In genomic region chr7:135251502-135252327, GRCh38 we compare ENCODE assay signal across 18 cellular contexts. TPM values are rescaled to one million over a fixed set of nuclear protein-coding genes. Genes with fewer than 3 reads are reported as not detected.
DNase-seq lines count a peak whose midpoint lies in the region; ATAC-seq, FAIRE-seq and TF ChIP-seq lines count a peak whose summit lies in the region.
"Had no signal": no experiment of that assay in that cellular context is flagged by ENCODE, and none has a peak within 500 bp of the region (broad histone marks: within the 10 kb centered on the region; RNA-seq: fewer than 3 reads in every experiment).

No MANE protein-coding gene starts in this region.

- no peaks in the 10 kb centered on the region for H3K27me3 Mint-ChIP-seq in activated naive CD4-positive, alpha-beta T cell treated with anti-CD3 and anti-CD28 coated beads for 36 hours (ENCODE audit: low read depth)
- no peaks in the 10 kb centered on the region for H3K27me3 Mint-ChIP-seq in activated B cell treated with CpG ODN at 0.5 μM for 24 hours
- no peaks in the 10 kb centered on the region for H3K27me3 Mint-ChIP-seq in stimulated activated naive CD8-positive, alpha-beta T cell treated with anti-CD3 and anti-CD28 coated beads, Interleukin-15, amount 100 ng/mL, for 72 hours

- peak overlapping the region; percentile 34 for H3K27ac Mint-ChIP-seq in activated naive CD4-positive, alpha-beta T cell treated with anti-CD3 and anti-CD28 coated beads for 36 hours
- H3K27ac Mint-ChIP-seq in activated B cell treated with CpG ODN at 0.5 μM for 24 hours, result no peak overlapping the region
- peak overlapping the region; percentile 36 to 65 for H3K27ac Mint-ChIP-seq in stimulated activated naive CD8-positive, alpha-beta T cell treated with anti-CD3 and anti-CD28 coated beads, Interleukin-15, amount 100 ng/mL, for 72 hours

- no peak for FAIRE-seq in D721Med (lab: Jason Lieb, UNC)
- FAIRE-seq: HepG2, pancreas had no signal

- CTCF ChIA-PET in activated naive CD4-positive, alpha-beta T cell treated with anti-CD3 and anti-CD28 coated beads for 36 hours (lab: Charles Lee), result interaction anchor here (1.3 kb wide), 1 partner anchor 23 kb away, joined by 3 read pairs; no protein-coding TSS in a partner anchor
- CTCF ChIA-PET in activated B cell treated with CpG ODN at 0.5 μM for 24 hours (lab: Charles Lee), result interaction anchor here (0.9 kb wide), 1 partner anchor 30 kb away, joined by 4 read pairs; no protein-coding TSS in a partner anchor

- no peaks in the 10 kb centered on the region for H3K36me3 Mint-ChIP-seq in activated naive CD4-positive, alpha-beta T cell treated with anti-CD3 and anti-CD28 coated beads for 36 hours (ENCODE audit: low read depth)
- no peaks in the 10 kb centered on the region for H3K36me3 Mint-ChIP-seq in activated B cell treated with CpG ODN at 0.5 μM for 24 hours (ENCODE audit: low read depth)

- ATAC-seq in GM21717 (IDR thresholded peaks at IDR 0.05; ENCODE audit: unreplicated experiment) (peak; percentile 60), activated B cell treated with CpG ODN at 0.5 μM for 24 hours (ENCODE audit: low read depth) (peak; percentile 25), GM19324 (IDR thresholded peaks at IDR 0.05; ENCODE audit: low FRiP score, unreplicated experiment) (no peak), HG02973 (IDR thresholded peaks at IDR 0.05; ENCODE audit: unreplicated experiment) (no peak)
- peak; percentile 68 for ATAC-seq in stimulated activated naive CD8-positive, alpha-beta T cell treated with anti-CD3 and anti-CD28 coated beads, Interleukin-15, amount 100 ng/mL, for 72 hours
- ATAC-seq: HepG2, pancreas had no signal

- POLR2A ChIA-PET in activated B cell treated with CpG ODN at 0.5 μM for 24 hours (lab: Charles Lee), result no interaction called here

- no peaks in the 10 kb centered on the region for H3K9me3 Mint-ChIP-seq in activated naive CD4-positive, alpha-beta T cell treated with anti-CD3 and anti-CD28 coated beads for 36 hours
- no peaks in the 10 kb centered on the region for H3K9me3 Mint-ChIP-seq in activated B cell treated with CpG ODN at 0.5 μM for 24 hours
- H3K9me3 Mint-ChIP-seq in stimulated activated naive CD8-positive, alpha-beta T cell treated with anti-CD3 and anti-CD28 coated beads, Interleukin-15, amount 100 ng/mL, for 72 hours, result no peaks in the 10 kb centered on the region

- no peak for TF ChIP-seq CTCF in activated B cell treated with CpG ODN at 0.5 μM for 24 hours (IDR thresholded peaks at IDR 0.05)
- TF ChIP-seq CTCF in D721Med (IDR thresholded peaks at IDR 0.05; ENCODE audit: insufficient read depth, missing control alignments), result no peak

- peak; percentile 48 for DNase-seq in activated naive CD4-positive, alpha-beta T cell treated with anti-CD3 and anti-CD28 coated beads for 36 hours
- no peak for DNase-seq in activated naive CD4-positive, alpha-beta T cell (lab: John Stamatoyannopoulos, UW)
- DNase-seq in activated B cell treated with CpG ODN at 0.5 μM for 24 hours (no peak), D721Med (ENCODE audit: insufficient read length, low spot score) (no peak)
- no peak for DNase-seq in stimulated activated naive CD8-positive, alpha-beta T cell treated with anti-CD3 and anti-CD28 coated beads, Interleukin-15, amount 100 ng/mL, for 72 hours
- DNase-seq: COR-L47, GM23248, left ventricle myocardium inferior, MM.1S had no signal

- intact Hi-C loops in activated naive CD4-positive, alpha-beta T cell treated with anti-CD3 and anti-CD28 coated beads for 36 hours (cut with micrococcal nuclease), result loop anchor here (1.0 kb wide), 1 partner anchor 40 kb away; the partner anchor contains the start of gene WDR91
- intact Hi-C loops in activated B cell treated with CpG ODN at 0.5 μM for 24 hours (cut with micrococcal nuclease), result no loop called here

- H3K4me1 Mint-ChIP-seq in activated naive CD4-positive, alpha-beta T cell treated with anti-CD3 and anti-CD28 coated beads for 36 hours (ENCODE audit: low read depth), result peaks cover 18% of the 10 kb centered on the region
- no peaks in the 10 kb centered on the region for H3K4me1 Mint-ChIP-seq in activated B cell treated with CpG ODN at 0.5 μM for 24 hours
- peaks cover 10% of the 10 kb centered on the region for H3K4me1 Mint-ChIP-seq in stimulated activated naive CD8-positive, alpha-beta T cell treated with anti-CD3 and anti-CD28 coated beads, Interleukin-15, amount 100 ng/mL, for 72 hours

- no peak overlapping the region for H3K4me3 Mint-ChIP-seq in activated naive CD4-positive, alpha-beta T cell treated with anti-CD3 and anti-CD28 coated beads for 36 hours
- no peak overlapping the region for H3K4me3 Mint-ChIP-seq in activated B cell treated with CpG ODN at 0.5 μM for 24 hours
- H3K4me3 Mint-ChIP-seq in stimulated activated naive CD8-positive, alpha-beta T cell treated with anti-CD3 and anti-CD28 coated beads, Interleukin-15, amount 100 ng/mL, for 72 hours, result no peak overlapping the region

RNA-seq across cellular contexts. Expression of gene STRA8, which starts 18.1 kb away (rescaled TPM):
- total RNA-seq in activated naive CD4-positive, alpha-beta T cell treated with anti-CD3 and anti-CD28 coated beads for 36 hours, result not detected
- total RNA-seq in activated B cell treated with CpG ODN at 0.5 μM for 24 hours, result not detected in 2 replicates
- total RNA-seq: ascending aorta; G401; GM23248; HepG2; left ventricle myocardium inferior; pancreas; smooth muscle cell; T-helper 1 cell treated with Interleukin-12 subunit alpha and Interleukin-12 subunit beta and Interleukin-4 antibody, amounts not matched to agents 30 ng/mL and 1 ng/mL, for 36 hours had no signal

RNA-seq across cellular contexts. Expression of gene WDR91, which starts 40.4 kb away (rescaled TPM):
- total RNA-seq in activated naive CD4-positive, alpha-beta T cell treated with anti-CD3 and anti-CD28 coated beads for 36 hours, result 10 to 100 TPM; 10.6 to 11.1 TPM
- total RNA-seq in activated B cell treated with CpG ODN at 0.5 μM for 24 hours, result 59.5 and 60.1 TPM in 2 replicates

Comparison
In these comparisons a context has a peak if more than half of its experiments do, and no peak if none do; other contexts are left out.
1. ATAC-seq: peak in GM21717 (single experiment), activated B cell treated with CpG ODN at 0.5 μM for 24 hours (single experiment) and stimulated activated naive CD8-positive, alpha-beta T cell treated with anti-CD3 and anti-CD28 coated beads, Interleukin-15, amount 100 ng/mL, for 72 hours (single experiment); none in GM19324 (single experiment) and HG02973 (single experiment).